In genomic region chr11:123797065-123797940, GRCh38 we compare ENCODE assay signal across 26 cellular contexts. TPM values are rescaled to one million over a fixed set of nuclear protein-coding genes. Genes with fewer than 3 reads are reported as not detected.
DNase-seq lines count a peak whose midpoint lies in the region; ATAC-seq, FAIRE-seq and TF ChIP-seq lines count a peak whose summit lies in the region.
"Had no signal": no experiment of that assay in that cellular context is flagged by ENCODE, and none has a peak within 500 bp of the region (broad histone marks: within the 10 kb centered on the region; RNA-seq: fewer than 3 reads in every experiment).

No MANE protein-coding gene starts in this region.

- no peak overlapping the region for H2BK15ac ChIP-seq in H1 (ENCODE audit: low read length)

- H2BK20ac ChIP-seq in H1 (ENCODE audit: low read length) = 0 out of 2 replicates have a peak overlapping the region, but pooled peaks have one; percentile 37

- no peak overlapping the region for H2AK5ac ChIP-seq in H1 (ENCODE audit: low read depth, low read length)

- DNase-seq in NCI-H748 (lab: John Stamatoyannopoulos, UW; ENCODE audit: unreplicated experiment) = peak; percentile 8
- DNase-seq in NCI-H748 treated with DMSO at 0.1 percent for 48 hours (lab: John Stamatoyannopoulos, UW) = no peak
- peak; percentile 25 for DNase-seq in NCI-H774 (lab: John Stamatoyannopoulos, UW)
- DNase-seq in H1 (ENCODE audit: low read depth in 1 of 2, low spot score in 2 of 2) = no peak
- DNase-seq in type B pancreatic cell (ENCODE audit: extremely low spot score, unreplicated experiment) = no peak
- DNase-seq in Karpas-422 = no peak
- DNase-seq in HEK293T (ENCODE audit: extremely low spot score) = no peak
- DNase-seq: activated CD8-positive, alpha-beta T cell treated with anti-CD3 and anti-CD28 coated beads for 36 hours; activated naive CD8-positive, alpha-beta T cell treated with anti-CD3 and anti-CD28 coated beads, Interleukin-2, amount 10 ng/mL, durations not matched to agents 7 days and 5 days; activated T-cell treated with anti-CD3 and anti-CD28 coated beads, Interleukin-2, amount 50 U/mL, for 4 hours; brain microvascular endothelial cell; CD4-positive, CD25-positive, alpha-beta regulatory T cell; GM23248; left lung; occipital lobe; right lobe of liver; stimulated activated naive CD4-positive, alpha-beta T cell; transverse colon had no signal

- no peak for TF ChIP-seq POLR2A in H1 (IDR thresholded peaks at IDR 0.05; ENCODE audit: control extremely low read depth in 1 of 2, low read depth in 2 of 2, low read length in 2 of 2)

- no peak overlapping the region for H2BK5ac ChIP-seq in H1 (ENCODE audit: low read depth, low read length)

- H3K36me3 ChIP-seq in H1 (ENCODE audit: control insufficient read depth in 2 of 4, insufficient read depth in 4 of 4, low read length in 3 of 4) (peaks cover 0 to 2% (median 0%) of the 10 kb centered on the region in 4 experiments; a peak in 1 of 8 replicates), Karpas-422 (ENCODE audit: insufficient read depth, low read length) (no peaks in the 10 kb centered on the region)
- H3K36me3 ChIP-seq: brain microvascular endothelial cell, gastroesophageal sphincter, left lung, right lobe of liver, transverse colon had no signal

- H4K5ac ChIP-seq in H1 (ENCODE audit: insufficient read length, low read depth, low read length) = peak overlapping the region; percentile 0

- no peak for TF ChIP-seq RAD21 in H1 (IDR thresholded peaks at IDR 0.05 in 1 of 2, conservative IDR thresholded peaks at IDR 0.05 in 1 of 2; ENCODE audit: low read depth in 2 of 2, low read length in 2 of 2)

- peak overlapping the region; percentile 21 for H2BK120ac ChIP-seq in H1 (replicated peaks; ENCODE audit: low read depth, low read length)

- no peaks in the 10 kb centered on the region for H3K23me2 ChIP-seq in H1 (ENCODE audit: low read depth, low read length)

- H3K27ac Mint-ChIP-seq in type B pancreatic cell = peak overlapping the region; percentile 40
- H3K27ac Mint-ChIP-seq: activated CD8-positive, alpha-beta T cell treated with anti-CD3 and anti-CD28 coated beads for 36 hours; activated naive CD8-positive, alpha-beta T cell treated with anti-CD3 and anti-CD28 coated beads, Interleukin-2, amount 10 ng/mL, durations not matched to agents 7 days and 5 days; CD4-positive, CD25-positive, alpha-beta regulatory T cell; dendritic cell treated with granulocyte-macrophage colony-stimulating factor and Interleukin-4, amounts not matched to agents 40 ng/mL and 50 ng/mL, for 4 days had no signal

- peaks cover 4% of the 10 kb centered on the region for H3K4me1 Mint-ChIP-seq in type B pancreatic cell (ENCODE audit: unreplicated experiment)
- H3K4me1 Mint-ChIP-seq: CD4-positive, CD25-positive, alpha-beta regulatory T cell had no signal

- CTCF ChIA-PET in H1 (lab: Charles Lee; ENCODE audit: partially characterized antibody) (no interaction called here), HEK293T (lab: Yijun Ruan, JAX) (no interaction called here)

- H3K14ac ChIP-seq in H1 (ENCODE audit: insufficient read length) = no peak overlapping the region

- H3K79me2 ChIP-seq in H1 (ENCODE audit: control insufficient read depth in 1 of 2, insufficient read depth in 2 of 2, low read length in 2 of 2) = no peaks in the 10 kb centered on the region
- H3K79me2 ChIP-seq in Karpas-422 (ENCODE audit: low read length) = no peaks in the 10 kb centered on the region

- TF ChIP-seq CTCF in H1 (IDR thresholded peaks at IDR 0.05; ENCODE audit: control extremely low read depth in 1 of 3, insufficient read depth in 1 of 3, low read depth in 1 of 3, low read length in 3 of 3) (no peak), type B pancreatic cell (conservative IDR thresholded peaks at IDR 0.05) (no peak)

- H3K9me3 Mint-ChIP-seq in type B pancreatic cell = peaks cover 6% of the 10 kb centered on the region
- H3K9me3 Mint-ChIP-seq: activated CD8-positive, alpha-beta T cell treated with anti-CD3 and anti-CD28 coated beads for 36 hours; activated naive CD8-positive, alpha-beta T cell treated with anti-CD3 and anti-CD28 coated beads, Interleukin-2, amount 10 ng/mL, durations not matched to agents 7 days and 5 days; activated T-cell treated with anti-CD3 and anti-CD28 coated beads, Interleukin-2, amount 50 U/mL, for 4 hours; CD4-positive, CD25-positive, alpha-beta regulatory T cell; dendritic cell treated with granulocyte-macrophage colony-stimulating factor and Interleukin-4, amounts not matched to agents 40 ng/mL and 50 ng/mL, for 4 days had no signal

- H3K9me2 ChIP-seq in Karpas-422 (replicated peaks; ENCODE audit: insufficient read depth, low read length) = no peaks in the 10 kb centered on the region

- ATAC-seq in HG02642 (IDR thresholded peaks at IDR 0.05; ENCODE audit: poor library complexity, unreplicated experiment) = no peak
- ATAC-seq: A549; activated CD8-positive, alpha-beta T cell treated with anti-CD3 and anti-CD28 coated beads for 36 hours; activated T-cell treated with anti-CD3 and anti-CD28 coated beads, Interleukin-2, amount 50 U/mL, for 4 hours; gastroesophageal sphincter; left lung had no signal

- H3K4me1 ChIP-seq in H1 (replicated peaks in 1 of 4; ENCODE audit: control insufficient read depth in 3 of 4, insufficient read depth in 4 of 4, low read length in 3 of 4) (no peaks in the 10 kb centered on the region), Karpas-422 (ENCODE audit: low read length) (no peaks in the 10 kb centered on the region)
- H3K4me1 ChIP-seq: A549, gastroesophageal sphincter, left lung, transverse colon had no signal

- 0 out of 2 replicates have a peak overlapping the region, but pooled peaks have one; percentile 77 for H2BK12ac ChIP-seq in H1 (ENCODE audit: low read depth, low read length)

- no peaks in the 10 kb centered on the region for H3K27me3 Mint-ChIP-seq in type B pancreatic cell
- H3K27me3 Mint-ChIP-seq: CD4-positive, CD25-positive, alpha-beta regulatory T cell; dendritic cell treated with granulocyte-macrophage colony-stimulating factor and Interleukin-4, amounts not matched to agents 40 ng/mL and 50 ng/mL, for 4 days had no signal

- no peaks in the 10 kb centered on the region for H3K27me3 ChIP-seq in H1 (replicated peaks in 1 of 4; ENCODE audit: control insufficient read depth in 3 of 4, extremely low read depth in 1 of 4, insufficient read depth in 3 of 4, low read length in 3 of 4)
- H3K27me3 ChIP-seq in Karpas-422 (ENCODE audit: low read length) = no peaks in the 10 kb centered on the region
- H3K27me3 ChIP-seq: brain microvascular endothelial cell, gastroesophageal sphincter, left lung, right lobe of liver, transverse colon had no signal

- H3K9me3 ChIP-seq in H1 (ENCODE audit: insufficient read depth in 2 of 2, low read depth in 1 of 2, low read length in 1 of 2) (0 out of 4 replicates have a peak, but pooled peaks cover 0 to 5% of the 10 kb centered on the region in 2 experiments), Karpas-422 (ENCODE audit: low read length) (no peaks in the 10 kb centered on the region)
- H3K9me3 ChIP-seq: A549, gastroesophageal sphincter, left lung, right lobe of liver, transverse colon had no signal

- H3K4me3 ChIP-seq in H1 (ENCODE audit: extremely low read depth in 1 of 4, insufficient read depth in 2 of 4, low read depth in 3 of 4, low read length in 4 of 4) (no peak overlapping the region), Karpas-422 (ENCODE audit: low read length) (no peak overlapping the region)
- H3K4me3 ChIP-seq: A549, gastroesophageal sphincter, GM23248, left lung, right lobe of liver, transverse colon had no signal

- no peaks in the 10 kb centered on the region for H3K36me3 Mint-ChIP-seq in type B pancreatic cell
- H3K36me3 Mint-ChIP-seq: activated naive CD8-positive, alpha-beta T cell treated with anti-CD3 and anti-CD28 coated beads, Interleukin-2, amount 10 ng/mL, durations not matched to agents 7 days and 5 days; CD4-positive, CD25-positive, alpha-beta regulatory T cell had no signal

- 80% methylated on average over 14 of the region's 14 CpGs; no CpG with 5 or more reads in 1 of the 2 experiments for WGBS in H1 (ENCODE audit: extremely low coverage in 1 of 2, insufficient coverage in 1 of 2, insufficient read length in 1 of 2, insufficient replicate concordance in 2 of 2, low coverage in 1 of 2, low lambda C conversion rate in 2 of 2, missing lambda C conversion rate in 1 of 2), 2 experiments

- H3K18ac ChIP-seq in H1 (ENCODE audit: extremely low read depth, low read length) = peak overlapping the region; percentile 11; the same call in 1 of the 2 replicates

- no peak for TF ChIP-seq EP300 in H1 (IDR thresholded peaks at IDR 0.05; ENCODE audit: borderline replicate concordance in 1 of 2, low read depth in 2 of 2, low read length in 2 of 2)

- no peak overlapping the region for H4K91ac ChIP-seq in H1 (replicated peaks; ENCODE audit: insufficient read length, low read length)

- H3K4me3 Mint-ChIP-seq in type B pancreatic cell = no peak overlapping the region
- H3K4me3 Mint-ChIP-seq: activated CD8-positive, alpha-beta T cell treated with anti-CD3 and anti-CD28 coated beads for 36 hours; activated naive CD8-positive, alpha-beta T cell treated with anti-CD3 and anti-CD28 coated beads, Interleukin-2, amount 10 ng/mL, durations not matched to agents 7 days and 5 days; activated T-cell treated with anti-CD3 and anti-CD28 coated beads, Interleukin-2, amount 50 U/mL, for 4 hours; CD4-positive, CD25-positive, alpha-beta regulatory T cell; dendritic cell treated with granulocyte-macrophage colony-stimulating factor and Interleukin-4, amounts not matched to agents 40 ng/mL and 50 ng/mL, for 4 days had no signal

- POLR2A ChIA-PET in H1 (lab: Charles Lee; ENCODE audit: partially characterized antibody) (interaction anchor here (1.2 kb wide), 1 partner anchor 16 kb away, joined by 3 read pairs; no protein-coding TSS in a partner anchor), HEK293T (lab: Yijun Ruan, JAX) (no interaction called here)

- no peak overlapping the region for H3K4me2 ChIP-seq in H1 (ENCODE audit: insufficient read depth in 1 of 2, low read depth in 2 of 2, low read length in 2 of 2)
- H3K4me2 ChIP-seq in Karpas-422 (ENCODE audit: low read depth, low read length, poor library complexity, severe bottlenecking) = no peak overlapping the region
- H3K4me2 ChIP-seq: A549 had no signal

- no peak overlapping the region for H3K56ac ChIP-seq in H1 (replicated peaks; ENCODE audit: insufficient read length, low read depth, low read length)

- H2AFZ ChIP-seq in H1 (ENCODE audit: low read length) (peak overlapping the region; percentile 64; the same call in 1 of the 2 replicates), Karpas-422 (ENCODE audit: low read length) (no peak overlapping the region)
- H2AFZ ChIP-seq: GM23248 had no signal

- H3K23ac ChIP-seq in H1 (ENCODE audit: insufficient read length) = no peak overlapping the region

- H4K8ac ChIP-seq in H1 (ENCODE audit: extremely low read depth, insufficient read depth, low read length) = no peak overlapping the region

- H3K79me1 ChIP-seq in H1 (ENCODE audit: low read depth, low read length) = no peaks in the 10 kb centered on the region

- H4K20me1 ChIP-seq in H1 (replicated peaks in 1 of 2; ENCODE audit: control insufficient read depth in 1 of 2, insufficient read depth in 2 of 2, low read length in 2 of 2) (no peaks in the 10 kb centered on the region), Karpas-422 (ENCODE audit: insufficient read depth, low read depth, low read length) (no peaks in the 10 kb centered on the region)

- H3K27ac ChIP-seq in H1 (ENCODE audit: low read depth, low read length) (no peak overlapping the region), Karpas-422 (ENCODE audit: low read length) (no peak overlapping the region)
- H3K27ac ChIP-seq: A549, brain microvascular endothelial cell, epithelial cell of prostate, gastroesophageal sphincter, GM23248, left lung had no signal

- H3K4ac ChIP-seq in H1 (replicated peaks; ENCODE audit: insufficient read length, low read depth, low read length) = no peak overlapping the region

- FAIRE-seq in H1 (lab: Jason Lieb, UNC) = no peak
- FAIRE-seq: A549 had no signal

- H3K9ac ChIP-seq in H1 (replicated peaks in 1 of 4; ENCODE audit: extremely low read depth in 1 of 4, low read depth in 3 of 4, low read length in 3 of 4) = no peak overlapping the region
- no peak overlapping the region for H3K9ac ChIP-seq in Karpas-422 (ENCODE audit: low read length)
- H3K9ac ChIP-seq: GM23248 had no signal

RNA-seq across cellular contexts. Expression of gene OR6M1, which starts 8.8 kb away (rescaled TPM):
- total RNA-seq in H1 (2021; fragmentation: NEBNext Ultra II Directional; extraction: Animal tissue kit (Norgen Biotek cat#: 25700)) = not detected in 2 replicates
- not detected in 2 replicates for polyA plus RNA-seq in H1 (2011; rRNA removed)
- polyA plus RNA-seq in H1 (2011; cell fraction: cytosol; rRNA removed) = not detected
- polyA plus RNA-seq in H1 (2011; cell fraction: nucleus; rRNA removed) = not detected
- polyA plus RNA-seq in H1 (2012, experiment 1 of 2) = not detected in 4 replicates
- not detected for polyA plus RNA-seq in H1 (2012, experiment 2 of 2)
- not detected for polyA plus RNA-seq in H1 (2013, experiment 1 of 2)
- not detected for polyA plus RNA-seq in H1 (2013, experiment 2 of 2)
- not detected in 2 replicates for polyA minus RNA-seq in H1 (2011; rRNA and poly(A)+ RNA removed)
- not detected for polyA minus RNA-seq in H1 (2011; cell fraction: cytosol; rRNA and poly(A)+ RNA removed)
- not detected for polyA minus RNA-seq in H1 (2011; cell fraction: nucleus; rRNA and poly(A)+ RNA removed)
- total RNA-seq in type B pancreatic cell (ENCODE audit: low replicate concordance) = not detected in 2 replicates
- total RNA-seq in Karpas-422 (2014; rRNA removed; shearing (Covaris generic); ENCODE audit: low replicate concordance) = not detected in 2 replicates
- total RNA-seq: activated CD8-positive, alpha-beta T cell treated with anti-CD3 and anti-CD28 coated beads for 36 hours; activated naive CD8-positive, alpha-beta T cell treated with anti-CD3 and anti-CD28 coated beads, Interleukin-2, amount 10 ng/mL, durations not matched to agents 7 days and 5 days; activated T-cell treated with anti-CD3 and anti-CD28 coated beads, Interleukin-2, amount 50 U/mL, for 4 hours; CD4-positive, CD25-positive, alpha-beta regulatory T cell; Daoy; gastroesophageal sphincter; GM23248; left lung; M059J; occipital lobe; right lobe of liver; T-helper 1 cell treated with Interleukin-12 subunit alpha and Interleukin-12 subunit beta and Interleukin-4 antibody, amounts not matched to agents 30 ng/mL and 1 ng/mL, for 36 hours; transverse colon had no signal
- polyA plus RNA-seq: A549; CD4-positive, CD25-positive, alpha-beta regulatory T cell; GM23248 had no signal

RNA-seq across cellular contexts. Expression of gene OR6X1, which starts 43.0 kb away (rescaled TPM):
- total RNA-seq in H1 (2021; fragmentation: NEBNext Ultra II Directional; extraction: Animal tissue kit (Norgen Biotek cat#: 25700)) = not detected in 2 replicates
- not detected in 2 replicates for polyA plus RNA-seq in H1 (2011; rRNA removed)
- not detected for polyA plus RNA-seq in H1 (2011; cell fraction: cytosol; rRNA removed)
- polyA plus RNA-seq in H1 (2011; cell fraction: nucleus; rRNA removed) = 0.21 TPM
- not detected in 4 replicates for polyA plus RNA-seq in H1 (2012, experiment 1 of 2)
- not detected for polyA plus RNA-seq in H1 (2012, experiment 2 of 2)
- not detected for polyA plus RNA-seq in H1 (2013, experiment 1 of 2)
- polyA plus RNA-seq in H1 (2013, experiment 2 of 2) = 0.06 TPM
- polyA minus RNA-seq in H1 (2011; rRNA and poly(A)+ RNA removed) = 0.22 TPM in 1 of 2 replicates, not detected in the other
- polyA minus RNA-seq in H1 (2011; cell fraction: cytosol; rRNA and poly(A)+ RNA removed) = not detected
- not detected for polyA minus RNA-seq in H1 (2011; cell fraction: nucleus; rRNA and poly(A)+ RNA removed)
- total RNA-seq in type B pancreatic cell (ENCODE audit: low replicate concordance) = not detected in 2 replicates
- total RNA-seq in Karpas-422 (2014; rRNA removed; shearing (Covaris generic); ENCODE audit: low replicate concordance) = not detected in 2 replicates
- total RNA-seq: activated CD8-positive, alpha-beta T cell treated with anti-CD3 and anti-CD28 coated beads for 36 hours; activated naive CD8-positive, alpha-beta T cell treated with anti-CD3 and anti-CD28 coated beads, Interleukin-2, amount 10 ng/mL, durations not matched to agents 7 days and 5 days; activated T-cell treated with anti-CD3 and anti-CD28 coated beads, Interleukin-2, amount 50 U/mL, for 4 hours; CD4-positive, CD25-positive, alpha-beta regulatory T cell; Daoy; gastroesophageal sphincter; GM23248; left lung; M059J; occipital lobe; right lobe of liver; T-helper 1 cell treated with Interleukin-12 subunit alpha and Interleukin-12 subunit beta and Interleukin-4 antibody, amounts not matched to agents 30 ng/mL and 1 ng/mL, for 36 hours had no signal
- polyA plus RNA-seq: A549; CD4-positive, CD25-positive, alpha-beta regulatory T cell; GM23248 had no signal

RNA-seq across cellular contexts. Expression of gene ZNF202, which starts 55.8 kb away (rescaled TPM):
- 33.0 and 33.9 TPM in 2 replicates for total RNA-seq in H1 (2021; fragmentation: NEBNext Ultra II Directional; extraction: Animal tissue kit (Norgen Biotek cat#: 25700))
- 13.2 and 14.1 TPM in 2 replicates for polyA plus RNA-seq in H1 (2011; rRNA removed)
- 18.8 TPM for polyA plus RNA-seq in H1 (2011; cell fraction: cytosol; rRNA removed)
- polyA plus RNA-seq in H1 (2011; cell fraction: nucleus; rRNA removed) = 30.6 TPM
- polyA plus RNA-seq in H1 (2012, experiment 1 of 2) = 22.1 to 27.4 TPM (median 26.9 TPM) in 4 replicates
- 5.6 TPM for polyA plus RNA-seq in H1 (2012, experiment 2 of 2)
- polyA plus RNA-seq in H1 (2013, experiment 1 of 2) = 19.2 TPM
- 17.2 TPM for polyA plus RNA-seq in H1 (2013, experiment 2 of 2)
- polyA minus RNA-seq in H1 (2011; rRNA and poly(A)+ RNA removed) = 25.4 and 30.3 TPM in 2 replicates
- polyA minus RNA-seq in H1 (2011; cell fraction: cytosol; rRNA and poly(A)+ RNA removed) = 16.3 TPM
- polyA minus RNA-seq in H1 (2011; cell fraction: nucleus; rRNA and poly(A)+ RNA removed) = 56.3 TPM
- 16.2 and 20.5 TPM in 2 replicates for total RNA-seq in type B pancreatic cell (ENCODE audit: low replicate concordance)
- total RNA-seq in Karpas-422 (2014; rRNA removed; shearing (Covaris generic); ENCODE audit: low replicate concordance) = 4.7 and 8.7 TPM in 2 replicates

Comparison
In these comparisons a context has a peak if more than half of its experiments do, and no peak if none do; other contexts are left out.
1. DNase-seq: peak in NCI-H748 (single experiment) and NCI-H774 (single experiment); none in NCI-H748 treated with DMSO at 0.1 percent for 48 hours (single experiment), H1 (0 of 2), type B pancreatic cell (single experiment), Karpas-422 (single experiment) and HEK293T (single experiment).